Comparison of ENCODE assay signal across 11 cellular contexts in the genomic region with DNA sequence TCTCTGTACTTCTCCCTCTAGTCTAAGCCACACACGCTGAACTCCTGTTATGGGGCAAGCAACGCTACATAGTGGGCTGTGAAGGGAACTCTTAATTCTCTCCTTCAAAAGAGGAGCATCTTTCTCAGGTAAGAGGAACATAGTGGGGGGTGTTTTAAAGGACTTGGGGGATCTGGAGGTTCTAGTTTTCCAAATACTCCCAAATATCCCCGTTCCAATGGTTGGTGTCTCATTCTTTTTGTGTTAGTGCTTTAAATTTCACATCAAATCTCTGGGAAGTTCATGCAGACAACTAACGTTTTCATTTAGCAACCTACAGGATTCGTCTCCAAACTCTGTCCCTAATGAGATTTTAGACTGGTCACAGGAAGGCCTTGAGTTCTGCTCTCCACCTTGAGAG. TPM values are rescaled to one million over a fixed set of nuclear protein-coding genes. Genes with fewer than 3 reads are reported as not detected.
"Had no signal": no experiment of that assay in that cellular context is flagged by ENCODE, and none has a peak within 500 bp of the region (broad histone marks: within the 10 kb centered on the region; RNA-seq: fewer than 3 reads in every experiment).

No MANE protein-coding gene starts in this region.

- FAIRE-seq: HepG2 had no signal

- H2AFZ ChIP-seq: GM23248 had no signal

- H3K27ac ChIP-seq: GM23248, HL-60 had no signal

- H3K4me1 Mint-ChIP-seq: IgD-negative memory B cell had no signal

- H3K27ac Mint-ChIP-seq: H9, HFFc6, IgD-negative memory B cell had no signal

- H3K4me3 ChIP-seq: GM23248 had no signal

- ATAC-seq: HepG2 had no signal

- H3K36me3 Mint-ChIP-seq: IgD-negative memory B cell had no signal

- DNase-seq: GM23248, GOT3, H9, HCEC 1CT, HFFc6, KG1 had no signal

- H3K9ac ChIP-seq: GM23248 had no signal

- H3K4me3 Mint-ChIP-seq: H9, HFFc6, IgD-negative memory B cell had no signal

RNA-seq across cellular contexts. Expression of a gene that starts 12.4 kb away (rescaled TPM):
- total RNA-seq: GM23248, H4, HFFc6, HT1080 had no signal
- polyA plus RNA-seq: GM23248 had no signal

RNA-seq across cellular contexts. Expression of a gene that starts 17.7 kb away (rescaled TPM):
- total RNA-seq: GM23248, H4, HepG2, HFFc6, HT1080 had no signal
- polyA plus RNA-seq: GM23248, IgD-negative memory B cell had no signal
